Comparison of ENCODE assay signal across 8 cellular contexts in genomic region chr18:59918320-59918755, GRCh38. TPM values are rescaled to one million over a fixed set of nuclear protein-coding genes. Genes with fewer than 3 reads are reported as not detected.
DNase-seq lines count a peak whose midpoint lies in the region; ATAC-seq and TF ChIP-seq lines count a peak whose summit lies in the region.

No MANE protein-coding gene starts in this region.

- no peak for TF ChIP-seq CTCF in Panc1 (IDR thresholded peaks at IDR 0.05)
- TF ChIP-seq CTCF in esophagus squamous epithelium (IDR thresholded peaks at IDR 0.05), result no peak
- TF ChIP-seq CTCF in retinal pigment epithelial cell (conservative IDR thresholded peaks at IDR 0.05; ENCODE audit: low read depth, low read length), result no peak

- POLR2A ChIA-PET in Panc1 (lab: Charles Lee), result no interaction called here

- no TSS peak for BruUV-seq in Panc1 (replicated peaks; lab: Mats Ljungman, UMichigan)

- H3K4me3 ChIP-seq in HUES64 (ENCODE audit: low read length), result no peak overlapping the region
- no peak overlapping the region for H3K4me3 ChIP-seq in Panc1 (ENCODE audit: low read depth in 2 of 2, low read length in 2 of 2)
- peak overlapping the region in 1 of 4 donors; percentile 23 for H3K4me3 ChIP-seq in esophagus squamous epithelium
- H3K4me3 ChIP-seq in retinal pigment epithelial cell (ENCODE audit: low read length), result no peak overlapping the region

- H3K9ac ChIP-seq in HUES64 (ENCODE audit: low read depth, low read length), result no peak overlapping the region

- in situ Hi-C loops in Panc1 (cut with HindIII; ENCODE audit: low pct_unique_long_range_greater_than_20kb, low sequenced_read_pairs), result no loop called here

- peak; percentile 32 to 63 (median 57) for DNase-seq in NCI-H1417 (lab: John Stamatoyannopoulos, UW)
- no peak for DNase-seq in NCI-H1417 treated with DMSO at 0.1 percent for 48 hours (lab: John Stamatoyannopoulos, UW)
- DNase-seq in Panc1 (ENCODE audit: low read depth, low spot score), result no peak
- peak; percentile 8 for DNase-seq in esophagus squamous epithelium (lab: John Stamatoyannopoulos, UW)
- DNase-seq in retinal pigment epithelial cell (ENCODE audit: low read depth), result peak; percentile 81
- no peak for DNase-seq in activated T-cell treated with anti-CD3 and anti-CD28 coated beads, Interleukin-2, amount 50 U/mL, for 1 hour

- H3K9me3 ChIP-seq in HUES64 (ENCODE audit: insufficient read depth, low read depth, low read length), result no peaks in the 10 kb centered on the region
- H3K9me3 ChIP-seq in Panc1 (ENCODE audit: control insufficient read depth, insufficient read depth, low read depth, low read length), result no peaks in the 10 kb centered on the region
- no peaks in the 10 kb centered on the region for H3K9me3 ChIP-seq in esophagus squamous epithelium

- H3K27me3 ChIP-seq in HUES64 (ENCODE audit: insufficient read depth, low read length) (no peaks in the 10 kb centered on the region), Panc1 (ENCODE audit: control insufficient read depth, insufficient read depth, low read length) (no peaks in the 10 kb centered on the region), esophagus squamous epithelium (no peaks in the 10 kb centered on the region)

- intact Hi-C loops in Panc1 (cut with micrococcal nuclease; ENCODE audit: unreplicated experiment) (no loop called here), esophagus squamous epithelium (cut with DNase I) (no loop called here)

- 89% methylated on average over 9 of the region's 9 CpGs for WGBS in HUES64
- WGBS in esophagus squamous epithelium, 2 donors, result 5 to 38% methylated on average over 9 of the region's 9 CpGs

- ATAC-seq in GM21723 (IDR thresholded peaks at IDR 0.05; ENCODE audit: unreplicated experiment) (peak; percentile 50), Panc1 (peak; percentile 60; the same call in 1 of the 2 replicates)

- H3K27ac ChIP-seq in HUES64 (ENCODE audit: low read depth, low read length) (peak overlapping the region; percentile 17; the same call in 1 of the 2 replicates), Panc1 (ENCODE audit: low read length) (no peak overlapping the region), esophagus squamous epithelium (peak overlapping the region; percentile 49 to 75 (median 70))

- H3K36me3 ChIP-seq in HUES64 (ENCODE audit: insufficient read depth, low read length), result no peaks in the 10 kb centered on the region
- H3K36me3 ChIP-seq in Panc1 (ENCODE audit: control insufficient read depth, insufficient read depth, low read length), result no peaks in the 10 kb centered on the region
- H3K36me3 ChIP-seq in esophagus squamous epithelium, result no peaks in the 10 kb centered on the region

- CTCF ChIA-PET in Panc1 (lab: Charles Lee), result no interaction called here

- H3K4me1 ChIP-seq in HUES64 (ENCODE audit: insufficient read depth, low read length) (peaks cover 13% of the 10 kb centered on the region; the same call in 1 of the 2 replicates), Panc1 (ENCODE audit: control insufficient read depth, insufficient read depth, low read length) (no peaks in the 10 kb centered on the region; the same call in none of the 2 replicates), esophagus squamous epithelium (peaks cover 12 to 40% (median 13%) of the 10 kb centered on the region in 3 donors)

- no peak for TF ChIP-seq POLR2A in esophagus squamous epithelium (IDR thresholded peaks at IDR 0.05)

RNA-seq across cellular contexts. Expression of gene PMAIP1, which starts 18.5 kb away (rescaled TPM):
- 63.6 TPM for polyA plus RNA-seq in HUES64 (2013, experiment 1 of 2)
- polyA plus RNA-seq in HUES64 (2013, experiment 2 of 2), result 70.6 TPM
- total RNA-seq in Panc1 (2021; ENCODE audit: unreplicated experiment) (7.7 TPM), esophagus squamous epithelium (10 to 100 TPM in 1 of 4 donors, 1 to 10 TPM in 3; 6.9 to 12.5 (median 7.8) TPM)
- polyA plus RNA-seq in Panc1 (2012; ENCODE audit: insufficient read length), result 5.5 TPM

Comparison
In these comparisons a context has a peak if more than half of its experiments do, and no peak if none do; other contexts are left out.
1. DNase-seq: peak in NCI-H1417 (3 of 3), esophagus squamous epithelium (single experiment) and retinal pigment epithelial cell (single experiment); none in NCI-H1417 treated with DMSO at 0.1 percent for 48 hours (single experiment), Panc1 (single experiment) and activated T-cell treated with anti-CD3 and anti-CD28 coated beads, Interleukin-2, amount 50 U/mL, for 1 hour (single experiment).